25 cellular contexts compared by ENCODE assay signal in the genomic region with DNA sequence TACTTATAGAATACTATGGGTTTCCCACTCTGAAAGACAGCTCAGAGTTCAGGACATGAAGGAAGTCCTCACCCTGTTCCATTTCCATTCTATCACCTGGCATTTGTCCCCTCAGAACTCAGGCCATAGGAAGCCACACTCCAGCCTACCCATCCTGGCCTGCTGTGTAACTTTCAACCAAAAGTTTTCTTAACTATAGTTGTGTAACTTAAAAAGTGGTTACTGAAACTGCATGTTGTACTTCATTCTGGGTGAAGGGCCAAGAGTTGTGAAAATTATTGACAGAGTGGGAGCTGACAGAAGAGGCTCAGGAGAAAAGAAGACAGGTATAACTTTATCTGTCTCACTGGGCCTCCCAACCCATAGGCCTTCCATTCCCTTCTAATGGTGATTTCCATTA.
DNase-seq lines count a peak whose midpoint lies in the region; ATAC-seq and TF ChIP-seq lines count a peak whose summit lies in the region.
"Had no signal": no experiment of that assay in that cellular context is flagged by ENCODE, and none has a peak within 500 bp of the region (broad histone marks: within the 10 kb centered on the region; RNA-seq: fewer than 3 reads in every experiment).

No MANE protein-coding gene starts in this region.

- in situ Hi-C loops in GM13976 (cut with MboI; ENCODE audit: low sequenced_read_pairs, unreplicated experiment), result no loop called here

- ATAC-seq in GM18868 (IDR thresholded peaks at IDR 0.05; ENCODE audit: unreplicated experiment) (peak; percentile 19), GM21423 (IDR thresholded peaks at IDR 0.05; ENCODE audit: unreplicated experiment) (peak; percentile 38), HG02678 (IDR thresholded peaks at IDR 0.05; ENCODE audit: unreplicated experiment) (peak; percentile 40), HG03378 (IDR thresholded peaks at IDR 0.05; ENCODE audit: unreplicated experiment) (peak; percentile 27)
- ATAC-seq: activated CD8-positive, alpha-beta T cell treated with anti-CD3 and anti-CD28 coated beads, Interleukin-2, amount 10 ng/mL, durations not matched to agents 7 days and 5 days; upper lobe of right lung had no signal

- DNase-seq in GM13976 (ENCODE audit: low spot score) (no peak), HuH-7 (ENCODE audit: low spot score) (no peak), NCI-H2196 (lab: John Stamatoyannopoulos, UW; ENCODE audit: unreplicated experiment) (no peak), NCI-H2107 (lab: John Stamatoyannopoulos, UW) (no peak)
- DNase-seq: ACHN; activated CD4-positive, alpha-beta T cell treated with anti-CD3 and anti-CD28 coated beads for 1 hour; activated CD8-positive, alpha-beta T cell treated with anti-CD3 and anti-CD28 coated beads, Interleukin-2, amount 10 ng/mL, durations not matched to agents 7 days and 5 days; activated effector memory CD4-positive, alpha-beta T cell treated with anti-CD3 and anti-CD28 coated beads, Interleukin-2, amount 50 U/mL, for 16 hours; caudate nucleus; cortex of kidney; DMS153; GOT3; head of caudate nucleus; HFFc6; kidney; NCI-H1092 treated with DMSO at 0.1 percent for 48 hours; NCI-H187 treated with DMSO at 0.1 percent for 48 hours; NCI-H526; Right ventricle myocardium superior; spleen; upper lobe of right lung had no signal

- TF ChIP-seq CTCF in GM13976 (IDR thresholded peaks at IDR 0.05; ENCODE audit: borderline replicate concordance, control extremely low read depth, extremely low read depth, insufficient read depth, missing control alignments), result no peak
